ENCODE assay signal across 19 cellular contexts in genomic region chr15:73226064-73226463, GRCh38.
DNase-seq lines count a peak whose midpoint lies in the region; ATAC-seq and TF ChIP-seq lines count a peak whose summit lies in the region.
"Had no signal": no experiment of that assay in that cellular context is flagged by ENCODE, and none has a peak within 500 bp of the region (broad histone marks: within the 10 kb centered on the region; RNA-seq: fewer than 3 reads in every experiment).

No MANE protein-coding gene starts in this region.

- no peak for DNase-seq in activated CD8-positive, alpha-beta memory T cell treated with anti-CD3 and anti-CD28 coated beads, Interleukin-2, amount 10 ng/mL, durations not matched to agents 7 days and 5 days
- DNase-seq in activated CD8-positive, alpha-beta memory T cell treated with anti-CD3 and anti-CD28 coated beads for 24 hours = no peak
- no peak for DNase-seq in activated T-helper 2 cell treated with anti-CD3 and anti-CD28 coated beads, Interferon-gamma antibody, Interleukin-2, Interleukin-4, amounts not matched to agents 10 μg/mL and 5 μg/mL and 100 μg/mL, durations not matched to agents 14 hours and 24 hours and 36 hours (ENCODE audit: low spot score)
- DNase-seq in right cardiac atrium (peak; percentile 15 to 60 (median 43)), AML-193 (lab: John Stamatoyannopoulos, UW) (no peak), endothelial cell (ENCODE audit: low spot score) (no peak), GM10248 (ENCODE audit: extremely low spot score) (no peak)
- no peak for DNase-seq in stimulated activated effector memory CD8-positive, alpha-beta T cell treated with anti-CD3 and anti-CD28 coated beads, Interleukin-12 subunit alpha, Interleukin-12 subunit beta, amount 100 ng/mL, for 72 hours (ENCODE audit: low spot score in 2 of 2)
- DNase-seq: 8988T; GF-D8; NCI-H1694 treated with DMSO at 0.1 percent for 48 hours; NCI-H526 treated with DMSO at 0.1 percent for 48 hours; stimulated activated naive CD4-positive, alpha-beta T cell; trophoblast cell had no signal

- TF ChIP-seq CTCF in endothelial cell (IDR thresholded peaks at IDR 0.05; ENCODE audit: unreplicated experiment) (no peak), GM10248 (IDR thresholded peaks at IDR 0.05; ENCODE audit: control extremely low read depth, extremely low read depth, low read depth, missing control alignments) (no peak)

- intact Hi-C loops in activated T-helper 2 cell treated with anti-CD3 and anti-CD28 coated beads, Interferon-gamma antibody, Interleukin-2, Interleukin-4, amounts not matched to agents 10 μg/mL and 5 μg/mL and 100 μg/mL, durations not matched to agents 14 hours and 24 hours and 36 hours (cut with micrococcal nuclease) = loop anchor here (5.0 kb wide), 1 partner anchor 84 kb away; no protein-coding TSS in a partner anchor
- intact Hi-C loops in right cardiac atrium (cut with DNase I) = no loop called here

- H3K27ac Mint-ChIP-seq in activated CD8-positive, alpha-beta memory T cell treated with anti-CD3 and anti-CD28 coated beads, Interleukin-2, amount 10 ng/mL, durations not matched to agents 7 days and 5 days = peak overlapping the region; percentile 39
- H3K27ac Mint-ChIP-seq in activated T-helper 2 cell treated with anti-CD3 and anti-CD28 coated beads, Interferon-gamma antibody, Interleukin-2, Interleukin-4, amounts not matched to agents 10 μg/mL and 5 μg/mL and 100 μg/mL, durations not matched to agents 14 hours and 24 hours and 36 hours = peak overlapping the region; percentile 14
- peak overlapping the region; percentile 61 for H3K27ac Mint-ChIP-seq in stimulated activated effector memory CD8-positive, alpha-beta T cell treated with anti-CD3 and anti-CD28 coated beads, Interleukin-12 subunit alpha, Interleukin-12 subunit beta, amount 100 ng/mL, for 72 hours
- no peak overlapping the region for H3K27ac Mint-ChIP-seq in endothelial cell (ENCODE audit: unreplicated experiment)
- H3K27ac Mint-ChIP-seq: activated naive CD4-positive, alpha-beta T cell treated with anti-CD3 and anti-CD28 coated beads, Interleukin-2, amount 50 U/mL, for 24 hours; activated T-cell treated with anti-CD3 and anti-CD28 coated beads, Interleukin-2, amount 50 U/mL, for 72 hours had no signal

- no peak for ATAC-seq in activated CD8-positive, alpha-beta memory T cell treated with anti-CD3 and anti-CD28 coated beads, Interleukin-2, amount 10 ng/mL, durations not matched to agents 7 days and 5 days
- peak; percentile 40 to 47 for ATAC-seq in right cardiac atrium
- no peak for ATAC-seq in stimulated activated effector memory CD8-positive, alpha-beta T cell treated with anti-CD3 and anti-CD28 coated beads, Interleukin-12 subunit alpha, Interleukin-12 subunit beta, amount 100 ng/mL, for 72 hours
- ATAC-seq: left lobe of liver had no signal

- peaks cover 30% of the 10 kb centered on the region for H3K4me1 Mint-ChIP-seq in activated CD8-positive, alpha-beta memory T cell treated with anti-CD3 and anti-CD28 coated beads, Interleukin-2, amount 10 ng/mL, durations not matched to agents 7 days and 5 days
- peaks cover 33% of the 10 kb centered on the region for H3K4me1 Mint-ChIP-seq in activated T-helper 2 cell treated with anti-CD3 and anti-CD28 coated beads, Interferon-gamma antibody, Interleukin-2, Interleukin-4, amounts not matched to agents 10 μg/mL and 5 μg/mL and 100 μg/mL, durations not matched to agents 14 hours and 24 hours and 36 hours (ENCODE audit: low read depth)
- H3K4me1 Mint-ChIP-seq in stimulated activated effector memory CD8-positive, alpha-beta T cell treated with anti-CD3 and anti-CD28 coated beads, Interleukin-12 subunit alpha, Interleukin-12 subunit beta, amount 100 ng/mL, for 72 hours = peaks cover 23% of the 10 kb centered on the region
- H3K4me1 Mint-ChIP-seq in endothelial cell (ENCODE audit: unreplicated experiment) = peaks cover 10% of the 10 kb centered on the region
- H3K4me1 Mint-ChIP-seq: activated naive CD4-positive, alpha-beta T cell treated with anti-CD3 and anti-CD28 coated beads, Interleukin-2, amount 50 U/mL, for 24 hours had no signal

- no peak overlapping the region for H3K4me3 ChIP-seq in right cardiac atrium (ENCODE audit: low read length)
- H3K4me3 ChIP-seq: prostate gland, skin epidermis had no signal

- peaks cover 5% of the 10 kb centered on the region for H3K27me3 Mint-ChIP-seq in activated CD8-positive, alpha-beta memory T cell treated with anti-CD3 and anti-CD28 coated beads, Interleukin-2, amount 10 ng/mL, durations not matched to agents 7 days and 5 days
- no peaks in the 10 kb centered on the region for H3K27me3 Mint-ChIP-seq in activated T-helper 2 cell treated with anti-CD3 and anti-CD28 coated beads, Interferon-gamma antibody, Interleukin-2, Interleukin-4, amounts not matched to agents 10 μg/mL and 5 μg/mL and 100 μg/mL, durations not matched to agents 14 hours and 24 hours and 36 hours (ENCODE audit: low read depth)
- H3K27me3 Mint-ChIP-seq in endothelial cell (ENCODE audit: unreplicated experiment) = peaks cover 3% of the 10 kb centered on the region
- H3K27me3 Mint-ChIP-seq: activated naive CD4-positive, alpha-beta T cell treated with anti-CD3 and anti-CD28 coated beads, Interleukin-2, amount 50 U/mL, for 24 hours had no signal

- CTCF ChIA-PET in activated CD8-positive, alpha-beta memory T cell treated with anti-CD3 and anti-CD28 coated beads, Interleukin-2, amount 10 ng/mL, durations not matched to agents 7 days and 5 days (lab: Charles Lee) = interaction anchor here (1.0 to 1.4 kb wide), 3 partner anchors 12 to 39 kb away, joined by 3 to 4 read pairs (median 3); no protein-coding TSS in a partner anchor
- CTCF ChIA-PET in GM10248 (lab: Yijun Ruan, JAX) = no interaction called here

- peaks cover 2% of the 10 kb centered on the region for H3K9me3 Mint-ChIP-seq in activated CD8-positive, alpha-beta memory T cell treated with anti-CD3 and anti-CD28 coated beads, Interleukin-2, amount 10 ng/mL, durations not matched to agents 7 days and 5 days (ENCODE audit: low read depth)
- H3K9me3 Mint-ChIP-seq in activated T-helper 2 cell treated with anti-CD3 and anti-CD28 coated beads, Interferon-gamma antibody, Interleukin-2, Interleukin-4, amounts not matched to agents 10 μg/mL and 5 μg/mL and 100 μg/mL, durations not matched to agents 14 hours and 24 hours and 36 hours = peaks cover 13% of the 10 kb centered on the region
- no peaks in the 10 kb centered on the region for H3K9me3 Mint-ChIP-seq in stimulated activated effector memory CD8-positive, alpha-beta T cell treated with anti-CD3 and anti-CD28 coated beads, Interleukin-12 subunit alpha, Interleukin-12 subunit beta, amount 100 ng/mL, for 72 hours
- peaks cover 8% of the 10 kb centered on the region for H3K9me3 Mint-ChIP-seq in endothelial cell (ENCODE audit: unreplicated experiment)

- POLR2A ChIA-PET in GM10248 (lab: Yijun Ruan, JAX) = no interaction called here

- H3K9me3 ChIP-seq in right cardiac atrium (ENCODE audit: control insufficient read depth, low read length) = no peaks in the 10 kb centered on the region
- H3K9me3 ChIP-seq: prostate gland had no signal

- H3K4me3 Mint-ChIP-seq in activated CD8-positive, alpha-beta memory T cell treated with anti-CD3 and anti-CD28 coated beads, Interleukin-2, amount 10 ng/mL, durations not matched to agents 7 days and 5 days = no peak overlapping the region
- H3K4me3 Mint-ChIP-seq in activated T-helper 2 cell treated with anti-CD3 and anti-CD28 coated beads, Interferon-gamma antibody, Interleukin-2, Interleukin-4, amounts not matched to agents 10 μg/mL and 5 μg/mL and 100 μg/mL, durations not matched to agents 14 hours and 24 hours and 36 hours (ENCODE audit: low read depth) = no peak overlapping the region
- H3K4me3 Mint-ChIP-seq in stimulated activated effector memory CD8-positive, alpha-beta T cell treated with anti-CD3 and anti-CD28 coated beads, Interleukin-12 subunit alpha, Interleukin-12 subunit beta, amount 100 ng/mL, for 72 hours = peak overlapping the region; percentile 49
- no peak overlapping the region for H3K4me3 Mint-ChIP-seq in endothelial cell (ENCODE audit: unreplicated experiment)
- H3K4me3 Mint-ChIP-seq: activated naive CD4-positive, alpha-beta T cell treated with anti-CD3 and anti-CD28 coated beads, Interleukin-2, amount 50 U/mL, for 24 hours had no signal

- H3K4me1 ChIP-seq in right cardiac atrium (ENCODE audit: control insufficient read depth, insufficient read depth, low read length) = no peaks in the 10 kb centered on the region
- H3K4me1 ChIP-seq: prostate gland had no signal

- 62% methylated on average over 7 of the region's 7 CpGs for WGBS in right cardiac atrium

- no peak overlapping the region for H3K27ac ChIP-seq in right cardiac atrium (ENCODE audit: low read length)
- H3K27ac ChIP-seq: prostate gland had no signal

- peaks cover 13% of the 10 kb centered on the region for H3K36me3 Mint-ChIP-seq in activated CD8-positive, alpha-beta memory T cell treated with anti-CD3 and anti-CD28 coated beads, Interleukin-2, amount 10 ng/mL, durations not matched to agents 7 days and 5 days
- H3K36me3 Mint-ChIP-seq in activated T-helper 2 cell treated with anti-CD3 and anti-CD28 coated beads, Interferon-gamma antibody, Interleukin-2, Interleukin-4, amounts not matched to agents 10 μg/mL and 5 μg/mL and 100 μg/mL, durations not matched to agents 14 hours and 24 hours and 36 hours (ENCODE audit: low read depth) = no peaks in the 10 kb centered on the region
- no peaks in the 10 kb centered on the region for H3K36me3 Mint-ChIP-seq in stimulated activated effector memory CD8-positive, alpha-beta T cell treated with anti-CD3 and anti-CD28 coated beads, Interleukin-12 subunit alpha, Interleukin-12 subunit beta, amount 100 ng/mL, for 72 hours
- H3K36me3 Mint-ChIP-seq in endothelial cell (ENCODE audit: low read depth, unreplicated experiment) = peaks cover 28% of the 10 kb centered on the region

- H3K27me3 ChIP-seq in right cardiac atrium (ENCODE audit: control insufficient read depth, insufficient read depth) = no peaks in the 10 kb centered on the region

Comparison
In these comparisons a context has a peak if more than half of its experiments do, and no peak if none do; other contexts are left out.
1. ATAC-seq: peak in right cardiac atrium (2 of 2); none in activated CD8-positive, alpha-beta memory T cell treated with anti-CD3 and anti-CD28 coated beads, Interleukin-2, amount 10 ng/mL, durations not matched to agents 7 days and 5 days (single experiment) and stimulated activated effector memory CD8-positive, alpha-beta T cell treated with anti-CD3 and anti-CD28 coated beads, Interleukin-12 subunit alpha, Interleukin-12 subunit beta, amount 100 ng/mL, for 72 hours (single experiment).
2. DNase-seq: peak in right cardiac atrium (3 of 3); none in activated CD8-positive, alpha-beta memory T cell treated with anti-CD3 and anti-CD28 coated beads, Interleukin-2, amount 10 ng/mL, durations not matched to agents 7 days and 5 days (single experiment), activated CD8-positive, alpha-beta memory T cell treated with anti-CD3 and anti-CD28 coated beads for 24 hours (single experiment), activated T-helper 2 cell treated with anti-CD3 and anti-CD28 coated beads, Interferon-gamma antibody, Interleukin-2, Interleukin-4, amounts not matched to agents 10 μg/mL and 5 μg/mL and 100 μg/mL, durations not matched to agents 14 hours and 24 hours and 36 hours (single experiment), stimulated activated effector memory CD8-positive, alpha-beta T cell treated with anti-CD3 and anti-CD28 coated beads, Interleukin-12 subunit alpha, Interleukin-12 subunit beta, amount 100 ng/mL, for 72 hours (0 of 2), AML-193 (0 of 2), endothelial cell (single experiment) and GM10248 (single experiment).